1 cellular context compared by ENCODE assay signal in the genomic region with DNA sequence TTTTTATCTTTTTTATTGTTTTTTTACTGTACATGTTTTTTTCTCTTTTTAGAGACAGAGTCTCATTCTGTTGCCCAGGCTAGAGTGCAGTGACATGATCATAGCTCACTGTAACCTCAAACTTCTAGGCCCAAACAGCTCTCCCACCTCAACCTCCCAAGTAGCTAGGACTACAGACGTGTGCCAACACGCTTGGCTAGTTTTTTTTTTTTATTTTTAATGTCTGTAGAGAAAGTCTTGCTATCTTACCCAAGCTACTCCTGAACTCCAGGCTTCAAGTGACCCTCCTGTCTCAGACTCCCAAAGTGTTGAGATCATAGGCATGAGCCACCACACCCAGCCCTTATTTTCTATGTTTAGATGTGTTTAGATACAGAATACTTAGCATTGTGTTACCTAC.
TF ChIP-seq lines count a peak whose summit lies in the region.

No MANE protein-coding gene starts in this region.

TF ChIP-seq in IMR-90, 13 proteins besides CTCF, POLR2A, EP300 and RAD21:
- TF ChIP-seq MAZ (IDR thresholded peaks at IDR 0.05; ENCODE audit: borderline replicate concordance, low read depth, low read length), result no peak
- TF ChIP-seq NFE2L2 (IDR thresholded peaks at IDR 0.05; ENCODE audit: low read depth, low read length), result no peak
- no peak for TF ChIP-seq SMC3 (IDR thresholded peaks at IDR 0.05; ENCODE audit: low read depth, low read length)
- TF ChIP-seq MAFK (IDR thresholded peaks at IDR 0.05; ENCODE audit: low read depth, low read length), result no peak
- no peak for TF ChIP-seq RFX5 (IDR thresholded peaks at IDR 0.05; ENCODE audit: low read depth, low read length)
- TF ChIP-seq, protein P1, sequence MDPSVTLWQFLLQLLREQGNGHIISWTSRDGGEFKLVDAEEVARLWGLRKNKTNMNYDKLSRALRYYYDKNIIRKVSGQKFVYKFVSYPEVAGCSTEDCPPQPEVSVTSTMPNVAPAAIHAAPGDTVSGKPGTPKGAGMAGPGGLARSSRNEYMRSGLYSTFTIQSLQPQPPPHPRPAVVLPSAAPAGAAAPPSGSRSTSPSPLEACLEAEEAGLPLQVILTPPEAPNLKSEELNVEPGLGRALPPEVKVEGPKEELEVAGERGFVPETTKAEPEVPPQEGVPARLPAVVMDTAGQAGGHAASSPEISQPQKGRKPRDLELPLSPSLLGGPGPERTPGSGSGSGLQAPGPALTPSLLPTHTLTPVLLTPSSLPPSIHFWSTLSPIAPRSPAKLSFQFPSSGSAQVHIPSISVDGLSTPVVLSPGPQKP (IDR thresholded peaks at IDR 0.05; ENCODE audit: borderline replicate concordance, low read depth, low read length), result no peak
- TF ChIP-seq FOS (IDR thresholded peaks at IDR 0.05; ENCODE audit: low read depth, low read length), result no peak
TF ChIP-seq in IMR-90: peak in this region for 0.
